In genomic region chr11:57324154-57324885, GRCh38 we compare ENCODE assay signal across 1 cellular context.
TF ChIP-seq lines count a peak whose summit lies in the region.

No MANE protein-coding gene starts in this region.

TF ChIP-seq in H1, 55 proteins besides CTCF, POLR2A, EP300 and RAD21:
- TF ChIP-seq SIRT6 (IDR thresholded peaks at IDR 0.05; ENCODE audit: low read length), result no peak
- TF ChIP-seq FOSL1 (IDR thresholded peaks at IDR 0.05; ENCODE audit: insufficient read depth, low read depth, low read length), result no peak
- no peak for TF ChIP-seq TAF7 (optimal IDR thresholded peaks at IDR 0.05; ENCODE audit: borderline replicate concordance, low read depth, low read length)
- TF ChIP-seq JUND (IDR thresholded peaks at IDR 0.05; ENCODE audit: low read length), result no peak
- TF ChIP-seq MAX (IDR thresholded peaks at IDR 0.05), result peak; percentile 65
- peak; percentile 35 for TF ChIP-seq PHF8 (conservative IDR thresholded peaks at IDR 0.05; ENCODE audit: low read depth, low read length)
- TF ChIP-seq HDAC6 (IDR thresholded peaks at IDR 0.05; ENCODE audit: low read depth, low read length), result no peak
- no peak for TF ChIP-seq E2F6 (IDR thresholded peaks at IDR 0.05)
- TF ChIP-seq TEAD4 (IDR thresholded peaks at IDR 0.05; ENCODE audit: low read depth, low read length), result no peak
- peak; percentile 28; the same call in 1 of the 2 replicates for TF ChIP-seq CREB1 (IDR thresholded peaks at IDR 0.05)
- peak; percentile 78 for TF ChIP-seq POLR2AphosphoS5 (IDR thresholded peaks at IDR 0.05; ENCODE audit: low read depth, low read length)
- TF ChIP-seq SAP30 (IDR thresholded peaks at IDR 0.05; ENCODE audit: insufficient read depth, insufficient replicate concordance, low read length), result no peak
- no peak for TF ChIP-seq BACH1 (IDR thresholded peaks at IDR 0.05; ENCODE audit: low read length)
- no peak for TF ChIP-seq EZH2 (IDR thresholded peaks at IDR 0.05; ENCODE audit: low read depth, low read length, severe bottlenecking)
- TF ChIP-seq NANOG (IDR thresholded peaks at IDR 0.05; ENCODE audit: insufficient read depth, low read depth, low read length, poor library complexity, severe bottlenecking), result no peak
